ENCODE assay signal across 9 cellular contexts in the genomic region with DNA sequence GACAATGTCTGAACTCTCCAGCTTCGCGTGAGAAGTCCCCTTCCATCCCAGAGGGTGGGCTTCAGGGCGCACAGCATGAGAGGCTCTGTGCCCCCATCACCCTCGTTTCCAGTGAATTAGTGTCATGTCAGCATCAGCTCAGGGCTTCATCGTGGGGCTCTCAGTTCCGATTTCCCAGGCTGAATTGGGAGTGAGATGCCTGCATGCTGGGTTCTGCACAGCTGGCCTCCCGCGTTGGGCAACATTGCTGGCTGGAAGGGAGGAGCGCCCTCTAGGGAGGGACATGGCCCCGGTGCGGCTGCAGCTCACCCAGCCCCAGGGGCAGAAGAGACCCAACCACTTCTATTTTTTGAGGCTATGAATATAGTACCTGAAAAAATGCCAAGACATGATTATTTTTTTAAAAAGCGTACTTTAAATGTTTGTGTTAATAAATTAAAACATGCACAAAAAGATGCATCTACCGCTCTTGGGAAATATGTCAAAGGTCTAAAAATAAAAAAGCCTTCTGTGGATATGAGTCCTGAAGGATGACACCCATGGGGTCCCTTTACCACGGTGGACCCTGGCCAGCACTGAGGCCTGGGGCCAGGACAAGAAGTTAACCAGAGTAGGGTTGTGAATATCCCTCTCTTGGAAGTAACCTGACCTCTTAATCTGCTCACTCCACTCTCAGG. TPM values are rescaled to one million over a fixed set of nuclear protein-coding genes. Genes with fewer than 3 reads are reported as not detected.
DNase-seq lines count a peak whose midpoint lies in the region; ATAC-seq and TF ChIP-seq lines count a peak whose summit lies in the region.
"Had no signal": no experiment of that assay in that cellular context is flagged by ENCODE, and none has a peak within 500 bp of the region (broad histone marks: within the 10 kb centered on the region; RNA-seq: fewer than 3 reads in every experiment).

No MANE protein-coding gene starts in this region.

- H3K9me3 Mint-ChIP-seq in HFFc6 (no peaks in the 10 kb centered on the region), progenitor cell of endocrine pancreas (ENCODE audit: low read depth) (no peaks in the 10 kb centered on the region)
- no peaks in the 10 kb centered on the region for H3K9me3 Mint-ChIP-seq in activated T-helper 2 cell treated with anti-CD3 and anti-CD28 coated beads, Interferon-gamma antibody, Interleukin-2, Interleukin-4, amounts not matched to agents 10 μg/mL and 5 μg/mL and 100 μg/mL, durations not matched to agents 14 hours and 24 hours and 36 hours
- H3K9me3 Mint-ChIP-seq: T-helper 1 cell treated with Interleukin-12 subunit alpha and Interleukin-12 subunit beta and Interleukin-4 antibody, amounts not matched to agents 30 μg/mL and 1 μg/mL, for 36 hours had no signal

- H3K9me2 ChIP-seq in DOHH2 (replicated peaks; ENCODE audit: control insufficient read depth, low read length) = no peaks in the 10 kb centered on the region

- no peaks in the 10 kb centered on the region for H4K20me1 ChIP-seq in DOHH2 (ENCODE audit: control insufficient read depth, insufficient read depth, low read depth, low read length)

- no peaks in the 10 kb centered on the region for H3K36me3 Mint-ChIP-seq in HFFc6 (ENCODE audit: low read depth)
- peaks cover 8% of the 10 kb centered on the region for H3K36me3 Mint-ChIP-seq in activated T-helper 2 cell treated with anti-CD3 and anti-CD28 coated beads, Interferon-gamma antibody, Interleukin-2, Interleukin-4, amounts not matched to agents 10 μg/mL and 5 μg/mL and 100 μg/mL, durations not matched to agents 14 hours and 24 hours and 36 hours (ENCODE audit: low read depth)
- no peaks in the 10 kb centered on the region for H3K36me3 Mint-ChIP-seq in progenitor cell of endocrine pancreas (ENCODE audit: insufficient read depth)

- ATAC-seq in aorta (ENCODE audit: low FRiP score) = no peak

- H3K4me1 Mint-ChIP-seq in HFFc6 (ENCODE audit: low read depth) (peaks cover 12% of the 10 kb centered on the region), progenitor cell of endocrine pancreas (ENCODE audit: low read depth) (peaks cover 16% of the 10 kb centered on the region)
- H3K4me1 Mint-ChIP-seq in activated T-helper 2 cell treated with anti-CD3 and anti-CD28 coated beads, Interferon-gamma antibody, Interleukin-2, Interleukin-4, amounts not matched to agents 10 μg/mL and 5 μg/mL and 100 μg/mL, durations not matched to agents 14 hours and 24 hours and 36 hours (ENCODE audit: low read depth) = peaks cover 34% of the 10 kb centered on the region

- H3K9me3 ChIP-seq in DOHH2 (ENCODE audit: control insufficient read depth, insufficient read depth, low read length) (no peaks in the 10 kb centered on the region), aorta (ENCODE audit: control insufficient read depth, low read length) (no peaks in the 10 kb centered on the region)

- TF ChIP-seq CTCF in DOHH2 (IDR thresholded peaks at IDR 0.05; ENCODE audit: low read depth, low read length, poor library complexity, severe bottlenecking) (peak; percentile 88), HFFc6 (IDR thresholded peaks at IDR 0.05) (peak; percentile 86), progenitor cell of endocrine pancreas (IDR thresholded peaks at IDR 0.05; ENCODE audit: unreplicated experiment) (peak; percentile 85)

- H3K27me3 ChIP-seq in DOHH2 (ENCODE audit: control insufficient read depth, low read length) = peaks cover 16% of the 10 kb centered on the region
- no peaks in the 10 kb centered on the region for H3K27me3 ChIP-seq in aorta (ENCODE audit: control insufficient read depth in 1 of 2, insufficient read depth in 2 of 2, low read length in 1 of 2)

- no peaks in the 10 kb centered on the region for H3K36me3 ChIP-seq in DOHH2 (ENCODE audit: control insufficient read depth, low read length)
- no peaks in the 10 kb centered on the region for H3K36me3 ChIP-seq in aorta (ENCODE audit: control insufficient read depth in 1 of 2, insufficient read depth in 2 of 2, low read length in 1 of 2)

- no peak overlapping the region for H3K4me2 ChIP-seq in DOHH2 (ENCODE audit: low read length)

- H3K27ac ChIP-seq in DOHH2 (ENCODE audit: low read depth, low read length) (no peak overlapping the region), aorta (ENCODE audit: low read depth in 1 of 2, low read length in 2 of 2) (no peak overlapping the region)

- WGBS in aorta, 2 donors = 19 to 23% methylated on average over 14 of the region's 14 CpGs

- H3K4me3 ChIP-seq in DOHH2 (ENCODE audit: low read length) = no peak overlapping the region
- no peak overlapping the region for H3K4me3 ChIP-seq in aorta (ENCODE audit: low read length in 2 of 2)

- H3K27me3 Mint-ChIP-seq in HFFc6 (ENCODE audit: insufficient read depth) (peaks cover 25% of the 10 kb centered on the region), progenitor cell of endocrine pancreas (peaks cover 20% of the 10 kb centered on the region)
- no peaks in the 10 kb centered on the region for H3K27me3 Mint-ChIP-seq in activated T-helper 2 cell treated with anti-CD3 and anti-CD28 coated beads, Interferon-gamma antibody, Interleukin-2, Interleukin-4, amounts not matched to agents 10 μg/mL and 5 μg/mL and 100 μg/mL, durations not matched to agents 14 hours and 24 hours and 36 hours (ENCODE audit: low read depth)

- DNase-seq in HFFc6 = peak; percentile 41
- DNase-seq in RPMI7951 (ENCODE audit: low read depth) = peak; percentile 31
- peak; percentile 60 for DNase-seq in activated T-helper 2 cell treated with anti-CD3 and anti-CD28 coated beads, Interferon-gamma antibody, Interleukin-2, Interleukin-4, amounts not matched to agents 10 μg/mL and 5 μg/mL and 100 μg/mL, durations not matched to agents 14 hours and 24 hours and 36 hours (ENCODE audit: low spot score)
- DNase-seq in globus pallidus (ENCODE audit: low spot score) = peak; percentile 35
- peak; percentile 52 for DNase-seq in progenitor cell of endocrine pancreas (ENCODE audit: low spot score, unreplicated experiment)
- DNase-seq in aorta = peak; percentile 79 to 85
- no peak for DNase-seq in DMS79 treated with DMSO at 0.1 percent for 48 hours (lab: John Stamatoyannopoulos, UW)

- H3K4me3 Mint-ChIP-seq in HFFc6 (no peak overlapping the region), progenitor cell of endocrine pancreas (ENCODE audit: low read depth) (no peak overlapping the region)
- no peak overlapping the region for H3K4me3 Mint-ChIP-seq in activated T-helper 2 cell treated with anti-CD3 and anti-CD28 coated beads, Interferon-gamma antibody, Interleukin-2, Interleukin-4, amounts not matched to agents 10 μg/mL and 5 μg/mL and 100 μg/mL, durations not matched to agents 14 hours and 24 hours and 36 hours (ENCODE audit: low read depth)
- H3K4me3 Mint-ChIP-seq: T-helper 1 cell treated with Interleukin-12 subunit alpha and Interleukin-12 subunit beta and Interleukin-4 antibody, amounts not matched to agents 30 μg/mL and 1 μg/mL, for 36 hours had no signal

- intact Hi-C loops in activated T-helper 2 cell treated with anti-CD3 and anti-CD28 coated beads, Interferon-gamma antibody, Interleukin-2, Interleukin-4, amounts not matched to agents 10 μg/mL and 5 μg/mL and 100 μg/mL, durations not matched to agents 14 hours and 24 hours and 36 hours (cut with micrococcal nuclease) = no loop called here
- intact Hi-C loops in aorta (cut with DNase I) = no loop called here

- H3K4me1 ChIP-seq in DOHH2 (ENCODE audit: control insufficient read depth, low read length) (no peaks in the 10 kb centered on the region), aorta (ENCODE audit: control insufficient read depth in 1 of 2, insufficient read depth in 2 of 2, low read length in 2 of 2) (no peaks in the 10 kb centered on the region)

- H3K27ac Mint-ChIP-seq in HFFc6 (no peak overlapping the region), progenitor cell of endocrine pancreas (no peak overlapping the region)
- no peak overlapping the region for H3K27ac Mint-ChIP-seq in activated T-helper 2 cell treated with anti-CD3 and anti-CD28 coated beads, Interferon-gamma antibody, Interleukin-2, Interleukin-4, amounts not matched to agents 10 μg/mL and 5 μg/mL and 100 μg/mL, durations not matched to agents 14 hours and 24 hours and 36 hours
- H3K27ac Mint-ChIP-seq: T-helper 1 cell treated with Interleukin-12 subunit alpha and Interleukin-12 subunit beta and Interleukin-4 antibody, amounts not matched to agents 30 μg/mL and 1 μg/mL, for 36 hours had no signal

- H3K79me2 ChIP-seq in DOHH2 (ENCODE audit: control insufficient read depth, low read length) = no peaks in the 10 kb centered on the region

- H3F3A ChIP-seq in DOHH2 (ENCODE audit: control insufficient read depth, insufficient read depth) = no peaks in the 10 kb centered on the region

RNA-seq across cellular contexts. Expression of gene ITGAD, which starts 10.5 kb away (rescaled TPM):
- total RNA-seq in HFFc6 (2021; fragmentation: NEBNext Ultra II Directional; extraction: Animal tissue kit (Norgen Biotek cat#: 25700)) = not detected
- not detected in 2 replicates for total RNA-seq in RPMI7951 (2014; rRNA removed; shearing (Covaris generic))
- total RNA-seq in activated T-helper 2 cell treated with anti-CD3 and anti-CD28 coated beads, Interferon-gamma antibody, Interleukin-2, Interleukin-4, amounts not matched to agents 10 μg/mL and 5 μg/mL and 100 μg/mL, durations not matched to agents 14 hours and 24 hours and 36 hours = 0.18 and 0.21 TPM in 2 replicates
- total RNA-seq in progenitor cell of endocrine pancreas (not detected in 2 replicates), aorta (under 1 TPM; 0.45 to 0.54 TPM)
- polyA plus RNA-seq in aorta = under 1 TPM in 1 of 2 donors, not detected in 1; 0.63 TPM

RNA-seq across cellular contexts. Expression of gene ITGAX, which starts 27.6 kb away (rescaled TPM):
- total RNA-seq in HFFc6 (2021; fragmentation: NEBNext Ultra II Directional; extraction: Animal tissue kit (Norgen Biotek cat#: 25700)) = not detected
- not detected in 2 replicates for total RNA-seq in RPMI7951 (2014; rRNA removed; shearing (Covaris generic))
- total RNA-seq in activated T-helper 2 cell treated with anti-CD3 and anti-CD28 coated beads, Interferon-gamma antibody, Interleukin-2, Interleukin-4, amounts not matched to agents 10 μg/mL and 5 μg/mL and 100 μg/mL, durations not matched to agents 14 hours and 24 hours and 36 hours = 56.2 and 56.9 TPM in 2 replicates
- not detected in 2 replicates for total RNA-seq in progenitor cell of endocrine pancreas
- 10 to 100 TPM; 25.0 to 27.0 TPM for total RNA-seq in aorta
- 1 to 10 TPM in 1 of 2 donors, under 1 TPM in 1; 0.79 to 5.1 TPM for polyA plus RNA-seq in aorta

RNA-seq across cellular contexts. Expression of gene COX6A2, which starts 45.5 kb away (rescaled TPM):
- total RNA-seq in HFFc6 (2021; fragmentation: NEBNext Ultra II Directional; extraction: Animal tissue kit (Norgen Biotek cat#: 25700)) = not detected
- not detected in 2 replicates for total RNA-seq in RPMI7951 (2014; rRNA removed; shearing (Covaris generic))
- total RNA-seq in activated T-helper 2 cell treated with anti-CD3 and anti-CD28 coated beads, Interferon-gamma antibody, Interleukin-2, Interleukin-4, amounts not matched to agents 10 μg/mL and 5 μg/mL and 100 μg/mL, durations not matched to agents 14 hours and 24 hours and 36 hours = not detected in 2 replicates
- total RNA-seq in progenitor cell of endocrine pancreas = not detected in 2 replicates
- total RNA-seq in aorta = 1 to 10 TPM in 1 of 2 donors, not detected in 1; 3.0 TPM
- polyA plus RNA-seq in aorta = 10 to 100 TPM in 1 of 2 donors, not detected in 1; 10.6 TPM

RNA-seq across cellular contexts. Expression of gene ZNF843, which starts 60.0 kb away (rescaled TPM):
- under 1 TPM; 0.14 to 0.47 (median 0.23) TPM for total RNA-seq in HFFc6 (2021; fragmentation: NEBNext Ultra II Directional; extraction: Animal tissue kit (Norgen Biotek cat#: 25700))
- 0.20 TPM in 1 of 2 replicates, not detected in the other for total RNA-seq in RPMI7951 (2014; rRNA removed; shearing (Covaris generic))
- 0.27 and 0.41 TPM in 2 replicates for total RNA-seq in activated T-helper 2 cell treated with anti-CD3 and anti-CD28 coated beads, Interferon-gamma antibody, Interleukin-2, Interleukin-4, amounts not matched to agents 10 μg/mL and 5 μg/mL and 100 μg/mL, durations not matched to agents 14 hours and 24 hours and 36 hours
- total RNA-seq in progenitor cell of endocrine pancreas (1.2 and 1.4 TPM in 2 replicates), aorta (1 to 10 TPM in 1 of 2 donors, under 1 TPM in 1; 0.68 to 1.9 TPM)
- polyA plus RNA-seq in aorta = 1 to 10 TPM in 1 of 2 donors, under 1 TPM in 1; 0.50 to 1.0 TPM

Comparison
In these comparisons a context has a peak if more than half of its experiments do, and no peak if none do; other contexts are left out.
1. RNA of gene ITGAX, which starts 27.6 kb away (total RNA-seq): 56.2 to 56.9 TPM in activated T-helper 2 cell treated with anti-CD3 and anti-CD28 coated beads, Interferon-gamma antibody, Interleukin-2, Interleukin-4, amounts not matched to agents 10 μg/mL and 5 μg/mL and 100 μg/mL, durations not matched to agents 14 hours and 24 hours and 36 hours and 25.0 to 27.0 TPM in aorta; not detected in HFFc6, not detected in RPMI7951 and not detected in progenitor cell of endocrine pancreas; every median in the first group is over 10 times any median in the second.
2. Peak in every context shown above with its lines, with median percentiles within 50 percentile points of each other: CTCF ChIP-seq.